ENCODE assay signal across 21 cellular contexts in genomic region chr11:109819410-109819809, GRCh38.
DNase-seq lines count a peak whose midpoint lies in the region; ATAC-seq and TF ChIP-seq lines count a peak whose summit lies in the region.
"Had no signal": no experiment of that assay in that cellular context is flagged by ENCODE, and none has a peak within 500 bp of the region (broad histone marks: within the 10 kb centered on the region; RNA-seq: fewer than 3 reads in every experiment).

No MANE protein-coding gene starts in this region.

- H2BK120ac ChIP-seq in mesendoderm (ENCODE audit: low read depth, low read length), result no peak overlapping the region

- H3K79me2 ChIP-seq in MM.1S (ENCODE audit: low read length) (no peaks in the 10 kb centered on the region), mesendoderm (ENCODE audit: control insufficient read depth, insufficient read depth, low read length) (no peaks in the 10 kb centered on the region)

- H4K20me1 ChIP-seq in MM.1S (ENCODE audit: insufficient read depth, low read length), result no peaks in the 10 kb centered on the region

- 0 out of 2 replicates have a peak overlapping the region, but pooled peaks have one; percentile 10 for H2AFZ ChIP-seq in MM.1S (ENCODE audit: low read length)

- H3K36me3 ChIP-seq in MM.1S (replicated peaks; ENCODE audit: insufficient read depth, low read length), result no peaks in the 10 kb centered on the region
- H3K36me3 ChIP-seq in mesendoderm (ENCODE audit: control insufficient read depth, insufficient read depth, low read length), result no peaks in the 10 kb centered on the region

- no peaks in the 10 kb centered on the region for H3K79me1 ChIP-seq in mesendoderm (ENCODE audit: low read length)

- no peak overlapping the region for H2BK5ac ChIP-seq in mesendoderm (ENCODE audit: low read length)

- intact Hi-C loops in left ventricle myocardium superior (cut with micrococcal nuclease), result no loop called here

- H3F3A ChIP-seq in MM.1S (ENCODE audit: insufficient read depth, low read length), result no peaks in the 10 kb centered on the region

- H3K56ac ChIP-seq in mesendoderm (ENCODE audit: low read length), result no peak overlapping the region

- WGBS in mesendoderm (ENCODE audit: extremely low coverage, insufficient coverage, low lambda C conversion rate), result no CpG with 5 or more reads among the region's 3 CpGs

- H3K9me2 ChIP-seq in MM.1S (replicated peaks; ENCODE audit: insufficient read depth, low read length), result no peaks in the 10 kb centered on the region

- no peak overlapping the region for H4K8ac ChIP-seq in mesendoderm (ENCODE audit: low read depth, low read length)

- H3K4me1 ChIP-seq in MM.1S (ENCODE audit: low read length) (no peaks in the 10 kb centered on the region), mesendoderm (ENCODE audit: control insufficient read depth, low read depth, low read length) (peaks cover 3% of the 10 kb centered on the region)

- no peak overlapping the region for H3K9ac ChIP-seq in MM.1S (ENCODE audit: low read length)
- no peak overlapping the region for H3K9ac ChIP-seq in mesendoderm (ENCODE audit: low read length)

- no peaks in the 10 kb centered on the region for H3K9me3 ChIP-seq in MM.1S (replicated peaks; ENCODE audit: insufficient read depth, low read length)

- DNase-seq in GM03348 (ENCODE audit: low spot score) (peak; percentile 10), MM.1S (no peak), epithelial cell of esophagus (ENCODE audit: low read depth) (peak; percentile 80), mesendoderm (peak; percentile 16), inferior parietal cortex (ENCODE audit: extremely low spot score) (no peak), left ventricle myocardium superior (no peak)
- no peak for DNase-seq in activated CD8-positive, alpha-beta memory T cell treated with anti-CD3 and anti-CD28 coated beads, Interleukin-2, amount 50 U/mL, for 4 hours
- DNase-seq: DMS 273 treated with DMSO at 0.1 percent for 48 hours, H7, HFFc6, KBM-7, NCI-H1048, NCI-H1436 treated with DMSO at 0.1 percent for 48 hours, NCI-H510A, NCI-H774, PC-3, RPMI8226, SIG-M5, T-cell had no signal

- no peak for ATAC-seq in left ventricle myocardium superior
- ATAC-seq: HepG2, PC-3, SK-N-SH treated with all-trans-retinoic acid at 6 μM for 48 hours, T-cell had no signal

- H3K4me2 ChIP-seq in MM.1S (ENCODE audit: low read depth, low read length) (no peak overlapping the region), mesendoderm (ENCODE audit: low read length) (no peak overlapping the region)

- no peak overlapping the region for H3K4me3 ChIP-seq in MM.1S (ENCODE audit: low read length)
- H3K4me3 ChIP-seq in epithelial cell of esophagus (ENCODE audit: low read length), result no peak overlapping the region
- no peak overlapping the region for H3K4me3 ChIP-seq in mesendoderm (ENCODE audit: low read length)

- no peak overlapping the region for H3K18ac ChIP-seq in mesendoderm (ENCODE audit: low read length)

- TF ChIP-seq CTCF in MM.1S (IDR thresholded peaks at IDR 0.05; ENCODE audit: low read length), result no peak
- TF ChIP-seq CTCF in epithelial cell of esophagus (IDR thresholded peaks at IDR 0.05; ENCODE audit: insufficient read depth, low read depth, low read length, missing control alignments), result no peak

- no peak overlapping the region for H2AK5ac ChIP-seq in mesendoderm (ENCODE audit: low read length)

- H3K27me3 ChIP-seq in MM.1S (replicated peaks; ENCODE audit: insufficient read depth, low read length), result no peaks in the 10 kb centered on the region
- H3K27me3 ChIP-seq in mesendoderm (ENCODE audit: insufficient read depth, low read length, poor library complexity), result no peaks in the 10 kb centered on the region

- H3K23ac ChIP-seq in mesendoderm (ENCODE audit: low read length), result no peak overlapping the region

- no peak overlapping the region for H3K27ac ChIP-seq in MM.1S (ENCODE audit: low read length)
- H3K27ac ChIP-seq in mesendoderm (ENCODE audit: low read depth, low read length), result no peak overlapping the region

- no peak overlapping the region for H3K4ac ChIP-seq in mesendoderm (ENCODE audit: low read depth, low read length)

- H2BK15ac ChIP-seq in mesendoderm (replicated peaks; ENCODE audit: low read depth), result no peak overlapping the region

- H4K5ac ChIP-seq in mesendoderm (ENCODE audit: low read length), result no peak overlapping the region

Comparison
In these comparisons a context has a peak if more than half of its experiments do, and no peak if none do; other contexts are left out.
1. DNase-seq: peak in GM03348 (single experiment), epithelial cell of esophagus (single experiment) and mesendoderm (single experiment); none in MM.1S (single experiment), inferior parietal cortex (single experiment), left ventricle myocardium superior (single experiment) and activated CD8-positive, alpha-beta memory T cell treated with anti-CD3 and anti-CD28 coated beads, Interleukin-2, amount 50 U/mL, for 4 hours (single experiment).